In the genomic region with DNA sequence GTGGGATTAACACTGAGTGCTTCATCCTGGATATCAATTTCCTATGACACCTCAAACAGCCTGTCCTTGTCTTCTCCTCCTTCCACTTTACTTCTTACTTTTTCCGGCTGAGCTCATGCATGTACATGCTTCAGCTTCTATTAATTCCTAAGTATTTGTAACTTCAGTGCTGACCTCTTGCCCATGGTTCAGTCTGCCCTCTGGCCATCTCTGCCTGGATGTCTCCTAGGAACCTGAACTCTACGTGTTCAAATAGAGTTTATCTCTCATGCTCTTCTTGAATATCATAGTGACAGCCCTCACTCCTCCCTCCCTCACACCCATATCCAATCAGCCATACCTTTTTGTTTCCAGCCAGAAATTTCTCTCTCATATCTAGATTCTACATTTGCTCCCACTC, we compare ENCODE assay signal across 24 cellular contexts.
"Had no signal": no experiment of that assay in that cellular context is flagged by ENCODE, and none has a peak within 500 bp of the region (broad histone marks: within the 10 kb centered on the region; RNA-seq: fewer than 3 reads in every experiment).

No MANE protein-coding gene starts in this region.

- H3K9me3 ChIP-seq: colonic mucosa, esophagus muscularis mucosa, esophagus squamous epithelium, gastrocnemius medialis, gastroesophageal sphincter, heart left ventricle had no signal

- H3K27ac ChIP-seq: colonic mucosa, coronary artery, dorsolateral prefrontal cortex, epithelial cell of prostate, esophagus muscularis mucosa, esophagus squamous epithelium, foreskin keratinocyte, gastrocnemius medialis, gastroesophageal sphincter, heart left ventricle had no signal

- DNase-seq: colonic mucosa; cortex of kidney; dermis blood vessel endothelial cell; dorsolateral prefrontal cortex; effector CD4-positive, alpha-beta T cell; effector CD8-positive, alpha-beta T cell; effector memory CD4-positive, alpha-beta T cell; effector memory CD8-positive, alpha-beta T cell; endodermal cell; erythroblast; esophagus squamous epithelium; foreskin fibroblast; foreskin keratinocyte; foreskin melanocyte; gastrocnemius medialis; glutamatergic neuron; head of caudate nucleus; heart left ventricle had no signal

- H3K9me3 Mint-ChIP-seq: effector memory CD8-positive, alpha-beta T cell had no signal

- H3K27ac Mint-ChIP-seq: dendritic cell treated with granulocyte-macrophage colony-stimulating factor and Interleukin-4, amounts not matched to agents 40 ng/mL and 50 ng/mL, for 4 days; effector memory CD8-positive, alpha-beta T cell; endodermal cell had no signal

- ATAC-seq: effector memory CD8-positive, alpha-beta T cell; esophagus mucosa; foreskin keratinocyte; gastrocnemius medialis; gastroesophageal sphincter; heart left ventricle had no signal

- H3K36me3 ChIP-seq: colonic mucosa, esophagus muscularis mucosa, esophagus squamous epithelium, gastrocnemius medialis, gastroesophageal sphincter, heart left ventricle had no signal

- H3K4me3 Mint-ChIP-seq: dendritic cell treated with granulocyte-macrophage colony-stimulating factor and Interleukin-4, amounts not matched to agents 40 ng/mL and 50 ng/mL, for 4 days; effector memory CD8-positive, alpha-beta T cell; endodermal cell had no signal

- H3K4me1 ChIP-seq: colonic mucosa, esophagus squamous epithelium, foreskin keratinocyte, gastroesophageal sphincter had no signal

- H3K27me3 ChIP-seq: colonic mucosa, esophagus muscularis mucosa, esophagus squamous epithelium, foreskin keratinocyte, gastrocnemius medialis, gastroesophageal sphincter, heart left ventricle had no signal

- H3K27me3 Mint-ChIP-seq: dendritic cell treated with granulocyte-macrophage colony-stimulating factor and Interleukin-4, amounts not matched to agents 40 ng/mL and 50 ng/mL, for 4 days had no signal

- H3K4me3 ChIP-seq: colonic mucosa, coronary artery, dorsolateral prefrontal cortex, esophagus muscularis mucosa, esophagus squamous epithelium, gastrocnemius medialis, gastroesophageal sphincter, heart left ventricle had no signal
